1 cellular context compared by ENCODE assay signal in genomic region chr19:574658-575526, GRCh38.
A peak's percentile ranks its signal among the peaks of the same experiment; 100 is the strongest.
TF ChIP-seq lines count a peak whose summit lies in the region.

No MANE protein-coding gene starts in this region.

TF ChIP-seq in K562, 482 proteins besides CTCF, POLR2A, EP300 and RAD21 (continued from another document and continues in another):
- no peak for TF ChIP-seq CREB5 (CRISPR knock-in tag; IDR thresholded peaks at IDR 0.05)
- no peak for TF ChIP-seq RAD51 (IDR thresholded peaks at IDR 0.05; ENCODE audit: borderline replicate concordance, low read depth)
- peak; percentile 89; the same call in 1 of the 2 replicates for TF ChIP-seq ZBED1 (IDR thresholded peaks at IDR 0.05)
- TF ChIP-seq ARID3A (IDR thresholded peaks at IDR 0.05; ENCODE audit: borderline replicate concordance, low read depth, low read length) = no peak
- TF ChIP-seq RBM34 (IDR thresholded peaks at IDR 0.05; ENCODE audit: borderline replicate concordance, insufficient read depth, low read length) = no peak
- TF ChIP-seq DIDO1 (tag; IDR thresholded peaks at IDR 0.05; ENCODE audit: low read depth) = no peak
- TF ChIP-seq BCL6 (CRISPR knock-in tag; IDR thresholded peaks at IDR 0.05) = no peak
- no peak for TF ChIP-seq MCM2 (IDR thresholded peaks at IDR 0.05; ENCODE audit: low read depth)
- TF ChIP-seq CREB3 (tag; conservative IDR thresholded peaks at IDR 0.05; ENCODE audit: low read depth) = peak; percentile 58; the same call in 1 of the 2 replicates
- TF ChIP-seq EWSR1 (IDR thresholded peaks at IDR 0.05; ENCODE audit: borderline replicate concordance, low read depth, partially characterized antibody) = no peak
- TF ChIP-seq TAF1 (IDR thresholded peaks at IDR 0.05; ENCODE audit: control insufficient read depth, extremely low read depth, insufficient read depth, low read length, severe bottlenecking) = peak; percentile 58
- peak; percentile 58; the same call in 1 of the 2 replicates for TF ChIP-seq GTF2F1 (IDR thresholded peaks at IDR 0.05; ENCODE audit: low read depth, low read length)
- no peak for TF ChIP-seq TCF7L2 (IDR thresholded peaks at IDR 0.05; ENCODE audit: low read depth, low read length)
- peak; percentile 74; the same call in 1 of the 2 replicates for TF ChIP-seq ESRRA (IDR thresholded peaks at IDR 0.05; ENCODE audit: borderline replicate concordance, low read depth)
- TF ChIP-seq HMBOX1 (IDR thresholded peaks at IDR 0.05) = peak; percentile 66; the same call in 1 of the 2 replicates
- peak; percentile 86; the same call in 1 of the 2 replicates for TF ChIP-seq ZBTB9 (CRISPR knock-in tag; IDR thresholded peaks at IDR 0.05)
- TF ChIP-seq TFAM (CRISPR knock-in tag; conservative IDR thresholded peaks at IDR 0.05) = no peak
- no peak for TF ChIP-seq ZNF408 (CRISPR knock-in tag; IDR thresholded peaks at IDR 0.05; ENCODE audit: low read depth)
- TF ChIP-seq ID3 (CRISPR knock-in tag; IDR thresholded peaks at IDR 0.05) = no peak
- TF ChIP-seq ID3 (tag; IDR thresholded peaks at IDR 0.05) = no peak
- peak; percentile 92 for TF ChIP-seq DMBX1 (CRISPR knock-in tag; IDR thresholded peaks at IDR 0.05; ENCODE audit: borderline replicate concordance)
- TF ChIP-seq SMAD1 (IDR thresholded peaks at IDR 0.05; ENCODE audit: low read depth, low read length, partially characterized antibody) = peak; percentile 88
- peak; percentile 93 for TF ChIP-seq L3MBTL2 (IDR thresholded peaks at IDR 0.05)
- peak; percentile 61; the same call in 1 of the 2 replicates for TF ChIP-seq ZBTB7A (IDR thresholded peaks at IDR 0.05; ENCODE audit: borderline replicate concordance, control insufficient read depth, low read depth, low read length)
- no peak for TF ChIP-seq ZFP1 (CRISPR knock-in tag; IDR thresholded peaks at IDR 0.05)
- TF ChIP-seq HDAC1 (IDR thresholded peaks at IDR 0.05) = peak; percentile 63 to 96; a peak in 3 of 4 replicates
- TF ChIP-seq SRSF7 (optimal IDR thresholded peaks at IDR 0.05; ENCODE audit: low read depth, low read length) = no peak
- TF ChIP-seq RUNX1 (IDR thresholded peaks at IDR 0.05; ENCODE audit: low read depth) = peak; percentile 96
- no peak for TF ChIP-seq ZBTB43 (CRISPR knock-in tag; IDR thresholded peaks at IDR 0.05)
- TF ChIP-seq FOXM1 (IDR thresholded peaks at IDR 0.05; ENCODE audit: low read depth) = peak; percentile 93
- TF ChIP-seq FOXM1 (CRISPR knock-in tag; IDR thresholded peaks at IDR 0.05; ENCODE audit: low read depth) = no peak
- TF ChIP-seq FOXP4 (CRISPR knock-in tag; IDR thresholded peaks at IDR 0.05; ENCODE audit: borderline replicate concordance) = no peak
- no peak for TF ChIP-seq CCAR2 (IDR thresholded peaks at IDR 0.05; ENCODE audit: low read depth, low read length)
- TF ChIP-seq ZKSCAN8 (CRISPR knock-in tag; IDR thresholded peaks at IDR 0.05) = peak; percentile 71; the same call in 1 of the 2 replicates
- no peak; the same call in 1 of the 2 replicates for TF ChIP-seq ETV1 (tag; conservative IDR thresholded peaks at IDR 0.05; ENCODE audit: low read depth)
- TF ChIP-seq NR4A1 (CRISPR knock-in tag; IDR thresholded peaks at IDR 0.05) = no peak
- TF ChIP-seq NR4A1 (tag; IDR thresholded peaks at IDR 0.05) = peak; percentile 85
- TF ChIP-seq MCM3 (IDR thresholded peaks at IDR 0.05) = no peak
- peak; percentile 96 for TF ChIP-seq MTA2 (IDR thresholded peaks at IDR 0.05; ENCODE audit: low read depth)
- TF ChIP-seq MCM7 (IDR thresholded peaks at IDR 0.05) = no peak
- TF ChIP-seq EP400 (IDR thresholded peaks at IDR 0.05) = peak; percentile 76
- TF ChIP-seq WHSC1 (IDR thresholded peaks at IDR 0.05; ENCODE audit: low read length) = no peak
- peak; percentile 98 for TF ChIP-seq GATA2 (CRISPR knock-in tag; IDR thresholded peaks at IDR 0.05)
- TF ChIP-seq ZNF609 (CRISPR knock-in tag; IDR thresholded peaks at IDR 0.05; ENCODE audit: borderline replicate concordance) = no peak
- TF ChIP-seq MITF (IDR thresholded peaks at IDR 0.05) = peak; percentile 69; the same call in 1 of the 2 replicates
- TF ChIP-seq PTRF (tag; IDR thresholded peaks at IDR 0.05) = no peak
- peak; percentile 82 for TF ChIP-seq ETS1 (conservative IDR thresholded peaks at IDR 0.05; ENCODE audit: control insufficient read depth, low read depth, low read length)
- peak; percentile 100 for TF ChIP-seq HMGN3 (IDR thresholded peaks at IDR 0.05; ENCODE audit: borderline replicate concordance, extremely low read depth, insufficient read length, low read depth, low read length)
- TF ChIP-seq HDAC6 (IDR thresholded peaks at IDR 0.05; ENCODE audit: low read depth, low read length) = no peak
- TF ChIP-seq CSDE1 (IDR thresholded peaks at IDR 0.05) = peak in 1 of 2 experiments; percentile 52; a peak in 1 of 4 replicates
